2 cellular contexts compared by ENCODE assay signal in genomic region chr5:172776235-172776594, GRCh38.
TF ChIP-seq lines count a peak whose summit lies in the region.

No MANE protein-coding gene starts in this region.

TF ChIP-seq in HEK293, 187 proteins besides CTCF, POLR2A, EP300 and RAD21 (continued from another document):
- TF ChIP-seq KLF1 (tag by site-specific recombination; IDR thresholded peaks at IDR 0.05) (0 out of 2 replicates have a peak, but pooled peaks have one; percentile 23), ZNF544 (tag by site-specific recombination; IDR thresholded peaks at IDR 0.05) (no peak)

TF ChIP-seq in HepG2, 621 proteins besides CTCF, POLR2A, EP300 and RAD21 (continues in another document):
- no peak for TF ChIP-seq TRIM24 (CRISPR knock-in tag; IDR thresholded peaks at IDR 0.05)
- no peak for TF ChIP-seq LCORL (IDR thresholded peaks at IDR 0.05)
- TF ChIP-seq LCORL (CRISPR knock-in tag; IDR thresholded peaks at IDR 0.05), result 0 out of 2 replicates have a peak, but pooled peaks have one; percentile 9
- TF ChIP-seq, protein P1, sequence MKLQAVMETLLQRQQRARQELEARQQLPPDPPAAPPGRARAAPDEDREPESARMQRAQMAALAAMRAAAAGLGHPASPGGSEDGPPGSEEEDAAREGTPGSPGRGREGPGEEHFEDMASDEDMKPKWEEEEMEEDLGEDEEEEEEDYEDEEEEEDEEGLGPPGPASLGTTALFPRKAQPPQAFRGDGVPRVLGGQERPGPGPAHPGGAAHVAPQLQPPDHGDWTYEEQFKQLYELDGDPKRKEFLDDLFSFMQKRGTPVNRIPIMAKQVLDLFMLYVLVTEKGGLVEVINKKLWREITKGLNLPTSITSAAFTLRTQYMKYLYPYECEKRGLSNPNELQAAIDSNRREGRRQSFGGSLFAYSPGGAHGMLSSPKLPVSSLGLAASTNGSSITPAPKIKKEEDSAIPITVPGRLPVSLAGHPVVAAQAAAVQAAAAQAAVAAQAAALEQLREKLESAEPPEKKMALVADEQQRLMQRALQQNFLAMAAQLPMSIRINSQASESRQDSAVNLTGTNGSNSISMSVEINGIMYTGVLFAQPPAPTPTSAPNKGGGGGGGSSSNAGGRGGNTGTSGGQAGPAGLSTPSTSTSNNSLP (IDR thresholded peaks at IDR 0.05; ENCODE audit: low read depth, low read length), result peak; percentile 34; the same call in 1 of the 2 replicates
- TF ChIP-seq, protein P2, sequence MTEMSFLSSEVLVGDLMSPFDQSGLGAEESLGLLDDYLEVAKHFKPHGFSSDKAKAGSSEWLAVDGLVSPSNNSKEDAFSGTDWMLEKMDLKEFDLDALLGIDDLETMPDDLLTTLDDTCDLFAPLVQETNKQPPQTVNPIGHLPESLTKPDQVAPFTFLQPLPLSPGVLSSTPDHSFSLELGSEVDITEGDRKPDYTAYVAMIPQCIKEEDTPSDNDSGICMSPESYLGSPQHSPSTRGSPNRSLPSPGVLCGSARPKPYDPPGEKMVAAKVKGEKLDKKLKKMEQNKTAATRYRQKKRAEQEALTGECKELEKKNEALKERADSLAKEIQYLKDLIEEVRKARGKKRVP (CRISPR knock-in tag; IDR thresholded peaks at IDR 0.05), result 0 out of 4 replicates have a peak, but pooled peaks of 1 of the 2 experiments have one; percentile 1
- TF ChIP-seq AGO2 (optimal IDR thresholded peaks at IDR 0.05; ENCODE audit: low read depth, low read length), result no peak
- no peak for TF ChIP-seq ZNF713 (CRISPR knock-in tag; IDR thresholded peaks at IDR 0.05)
- TF ChIP-seq ZBTB4 (CRISPR knock-in tag; IDR thresholded peaks at IDR 0.05; ENCODE audit: borderline replicate concordance), result no peak
- peak; percentile 40; the same call in 1 of the 2 replicates for TF ChIP-seq SIN3A (IDR thresholded peaks at IDR 0.05; ENCODE audit: borderline replicate concordance, low read depth, low read length)
- TF ChIP-seq SOX6 (IDR thresholded peaks at IDR 0.05), result no peak
- TF ChIP-seq SOX6 (CRISPR knock-in tag; IDR thresholded peaks at IDR 0.05), result peak; percentile 96
- TF ChIP-seq ZNF383 (CRISPR knock-in tag; IDR thresholded peaks at IDR 0.05; ENCODE audit: borderline replicate concordance), result no peak
- peak; percentile 88; the same call in 1 of the 2 replicates for TF ChIP-seq ZBTB20 (CRISPR knock-in tag; IDR thresholded peaks at IDR 0.05; ENCODE audit: borderline replicate concordance, low read depth)
- no peak for TF ChIP-seq NFE2L2 (IDR thresholded peaks at IDR 0.05; ENCODE audit: low read length)
- peak; percentile 66; the same call in 1 of the 2 replicates for TF ChIP-seq SP5 (CRISPR knock-in tag; IDR thresholded peaks at IDR 0.05; ENCODE audit: borderline replicate concordance, low read depth)
- TF ChIP-seq SAP130 (CRISPR knock-in tag; IDR thresholded peaks at IDR 0.05; ENCODE audit: low read depth), result peak; percentile 84
- peak; percentile 85 for TF ChIP-seq FOSL2 (CRISPR knock-in tag; IDR thresholded peaks at IDR 0.05)
- 0 out of 2 replicates have a peak, but pooled peaks have one; percentile 38 for TF ChIP-seq ZNF691 (CRISPR knock-in tag; IDR thresholded peaks at IDR 0.05; ENCODE audit: borderline replicate concordance, low read depth)
- peak; percentile 99 for TF ChIP-seq ZBTB40 (IDR thresholded peaks at IDR 0.05)
- TF ChIP-seq ZBTB40 (CRISPR knock-in tag; IDR thresholded peaks at IDR 0.05), result peak; percentile 99
- peak; percentile 65 for TF ChIP-seq TEAD3 (CRISPR knock-in tag; optimal IDR thresholded peaks at IDR 0.05; ENCODE audit: borderline replicate concordance)
- peak; percentile 35; the same call in 1 of the 2 replicates for TF ChIP-seq SALL1 (CRISPR knock-in tag; IDR thresholded peaks at IDR 0.05)
- TF ChIP-seq FOXP1 (IDR thresholded peaks at IDR 0.05), result no peak
- TF ChIP-seq FOXP1 (CRISPR knock-in tag; IDR thresholded peaks at IDR 0.05), result peak; percentile 25; the same call in 1 of the 2 replicates
- peak; percentile 55; the same call in 1 of the 2 replicates for TF ChIP-seq ZNF609 (CRISPR knock-in tag; IDR thresholded peaks at IDR 0.05; ENCODE audit: borderline replicate concordance)
- TF ChIP-seq, protein P3, sequence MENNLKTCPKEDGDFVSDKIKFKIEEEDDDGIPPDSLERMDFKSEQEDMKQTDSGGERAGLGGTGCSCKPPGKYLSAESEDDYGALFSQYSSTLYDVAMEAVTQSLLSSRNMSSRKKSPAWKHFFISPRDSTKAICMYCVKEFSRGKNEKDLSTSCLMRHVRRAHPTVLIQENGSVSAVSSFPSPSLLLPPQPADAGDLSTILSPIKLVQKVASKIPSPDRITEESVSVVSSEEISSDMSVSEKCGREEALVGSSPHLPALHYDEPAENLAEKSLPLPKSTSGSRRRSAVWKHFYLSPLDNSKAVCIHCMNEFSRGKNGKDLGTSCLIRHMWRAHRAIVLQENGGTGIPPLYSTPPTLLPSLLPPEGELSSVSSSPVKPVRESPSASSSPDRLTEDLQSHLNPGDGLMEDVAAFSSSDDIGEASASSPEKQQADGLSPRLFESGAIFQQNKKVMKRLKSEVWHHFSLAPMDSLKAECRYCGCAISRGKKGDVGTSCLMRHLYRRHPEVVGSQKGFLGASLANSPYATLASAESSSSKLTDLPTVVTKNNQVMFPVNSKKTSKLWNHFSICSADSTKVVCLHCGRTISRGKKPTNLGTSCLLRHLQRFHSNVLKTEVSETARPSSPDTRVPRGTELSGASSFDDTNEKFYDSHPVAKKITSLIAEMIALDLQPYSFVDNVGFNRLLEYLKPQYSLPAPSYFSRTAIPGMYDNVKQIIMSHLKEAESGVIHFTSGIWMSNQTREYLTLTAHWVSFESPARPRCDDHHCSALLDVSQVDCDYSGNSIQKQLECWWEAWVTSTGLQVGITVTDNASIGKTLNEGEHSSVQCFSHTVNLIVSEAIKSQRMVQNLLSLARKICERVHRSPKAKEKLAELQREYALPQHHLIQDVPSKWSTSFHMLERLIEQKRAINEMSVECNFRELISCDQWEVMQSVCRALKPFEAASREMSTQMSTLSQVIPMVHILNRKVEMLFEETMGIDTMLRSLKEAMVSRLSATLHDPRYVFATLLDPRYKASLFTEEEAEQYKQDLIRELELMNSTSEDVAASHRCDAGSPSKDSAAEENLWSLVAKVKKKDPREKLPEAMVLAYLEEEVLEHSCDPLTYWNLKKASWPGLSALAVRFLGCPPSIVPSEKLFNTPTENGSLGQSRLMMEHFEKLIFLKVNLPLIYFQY (CRISPR knock-in tag; IDR thresholded peaks at IDR 0.05; ENCODE audit: borderline replicate concordance), result no peak
- TF ChIP-seq THAP11 (CRISPR knock-in tag; IDR thresholded peaks at IDR 0.05), result peak; percentile 49; the same call in 1 of the 2 replicates
- peak; percentile 83 for TF ChIP-seq ZNF12 (CRISPR knock-in tag; IDR thresholded peaks at IDR 0.05)
- no peak for TF ChIP-seq ZNF550 (CRISPR knock-in tag; IDR thresholded peaks at IDR 0.05; ENCODE audit: borderline replicate concordance)
